ENCODE assay signal across 8 cellular contexts in genomic region chr12:131929530-131930456, GRCh38. TPM values are rescaled to one million over a fixed set of nuclear protein-coding genes. Genes with fewer than 3 reads are reported as not detected.
DNase-seq lines count a peak whose midpoint lies in the region; ATAC-seq, FAIRE-seq and TF ChIP-seq lines count a peak whose summit lies in the region.

No MANE protein-coding gene starts in this region.

- DNase-seq in Caco-2 = peak; percentile 61 to 75
- peak in 1 of 2 experiments; percentile 50 for DNase-seq in HAP-1 (ENCODE audit: low spot score in 2 of 2)
- peak; percentile 40 for DNase-seq in RPMI8226
- no peak for DNase-seq in GM12878 (ENCODE audit: low read depth, low spot score)
- DNase-seq in keratinocyte (ENCODE audit: low read depth, low spot score) = no peak
- DNase-seq in stimulated activated CD8-positive, alpha-beta memory T cell treated with anti-CD3 and anti-CD28 coated beads, Interleukin-12 subunit alpha, Interleukin-12 subunit beta, amount 100 ng/mL, for 1 hour (ENCODE audit: low read depth) = peak; percentile 21
- DNase-seq in SHP77 treated with DMSO at 0.1 percent for 48 hours (lab: John Stamatoyannopoulos, UW) = no peak
- no peak for DNase-seq in KG1 (lab: John Stamatoyannopoulos, UW)

- RAD21 ChIA-PET in GM12878 (lab: Charles Lee; ENCODE audit: unreplicated experiment) = interaction anchor here (0.6 to 1.0 kb wide), 3 partner anchors 76 to 156 kb away, joined by 3 to 4 read pairs (median 4); no protein-coding TSS in a partner anchor

- dilution Hi-C loops in keratinocyte (cut with MboI; ENCODE audit: extremely low pct_ligation_motif_present, low sequenced_read_pairs) = no loop called here

- WGBS in GM12878 (ENCODE audit: insufficient coverage, insufficient replicate concordance, low lambda C conversion rate, missing lambda C conversion rate) = 3% methylated on average over 58 of the region's 91 CpGs

- in situ Hi-C loops in HAP-1 (cut with MboI; ENCODE audit: low sequenced_read_pairs) = no loop called here
- in situ Hi-C loops in GM12878 (cut with MboI) = no loop called here

- POLR2A ChIA-PET in Caco-2 (lab: Charles Lee) (no interaction called here), GM12878 (lab: Charles Lee) (interaction anchor here (0.6 to 1.1 kb wide), 3 partner anchors 20 to 28 kb away, joined by 3 to 4 read pairs (median 3); partner anchors contain the start of gene EP400)

- no peak for FAIRE-seq in GM12878 (lab: Jason Lieb, UNC)
- no peak for FAIRE-seq in keratinocyte (lab: Jason Lieb, UNC)

- H3K27ac Mint-ChIP-seq in Caco-2 (ENCODE audit: unreplicated experiment) = peak overlapping the region; percentile 97

- no peaks in the 10 kb centered on the region; the same call in 1 of the 2 replicates for H3K4me1 ChIP-seq in Caco-2
- peaks cover 5% of the 10 kb centered on the region for H3K4me1 ChIP-seq in HAP-1
- peaks cover 3% of the 10 kb centered on the region for H3K4me1 ChIP-seq in GM12878 (ENCODE audit: control insufficient read depth, insufficient read depth, low read length)
- H3K4me1 ChIP-seq in keratinocyte (ENCODE audit: control insufficient read depth, extremely low read depth, insufficient read depth, low read length) = peaks cover 8% of the 10 kb centered on the region

- TF ChIP-seq POLR2A in GM12878 (IDR thresholded peaks at IDR 0.05; ENCODE audit: low read depth, low read length) = 0 out of 2 replicates have a peak, but pooled peaks have one; percentile 45

- BruUV-seq in Caco-2 (replicated peaks; lab: Mats Ljungman, UMichigan) (no TSS peak), GM12878 (replicated peaks; lab: Mats Ljungman, UMichigan) (no TSS peak)

- H4K20me1 ChIP-seq in GM12878 (ENCODE audit: control insufficient read depth, insufficient read depth) (0 out of 2 replicates have a peak, but pooled peaks cover 2% of the 10 kb centered on the region), keratinocyte (ENCODE audit: control insufficient read depth, extremely low read depth, insufficient read depth, low read length) (no peaks in the 10 kb centered on the region)

- TF ChIP-seq RAD21 in GM12878 (IDR thresholded peaks at IDR 0.05; ENCODE audit: insufficient read depth, low read depth, low read length) = no peak

- TF ChIP-seq CTCF in Caco-2 (IDR thresholded peaks at IDR 0.05; ENCODE audit: insufficient read depth in 1 of 2, low read depth in 1 of 2, low read length in 1 of 2, severe bottlenecking in 1 of 2, unreplicated experiment in 1 of 2) = no peak
- no peak for TF ChIP-seq CTCF in GM12878 (IDR thresholded peaks at IDR 0.05 in 2 of 3, conservative IDR thresholded peaks at IDR 0.05 in 1 of 3; ENCODE audit: control insufficient read depth in 2 of 3, extremely low read depth in 1 of 3, insufficient read depth in 1 of 3, low read depth in 3 of 3, low read length in 3 of 3)
- no peak for TF ChIP-seq CTCF in keratinocyte (optimal IDR thresholded peaks at IDR 0.05 in 1 of 3, IDR thresholded peaks at IDR 0.05 in 1 of 3, conservative IDR thresholded peaks at IDR 0.05 in 1 of 3; ENCODE audit: extremely low read depth in 1 of 3, insufficient read depth in 2 of 3, low read length in 3 of 3)

- ATAC-seq in GM12878 = peak; percentile 22

- intact Hi-C loops in Caco-2 (cut with micrococcal nuclease; ENCODE audit: unreplicated experiment) = loop anchor here (1.0 to 5.0 kb wide), 3 partner anchors 20 to 67 kb away; partner anchors contain the start of gene EP400
- intact Hi-C loops in GM12878 (cut with micrococcal nuclease; ENCODE audit: unreplicated experiment) = loop anchor here (2.0 kb wide), 2 partner anchors 19 to 35 kb away; partner anchors contain the start of genes EP400 and ULK1

- peaks cover 11% of the 10 kb centered on the region for H3K4me1 Mint-ChIP-seq in Caco-2 (ENCODE audit: low read depth, unreplicated experiment)

- peaks cover 20% of the 10 kb centered on the region for H3K79me2 ChIP-seq in GM12878 (ENCODE audit: control insufficient read depth, insufficient read depth, low read length)
- peaks cover 29% of the 10 kb centered on the region for H3K79me2 ChIP-seq in keratinocyte (ENCODE audit: control insufficient read depth, insufficient read depth, low read length)

- peak overlapping the region; percentile 92 for H3K9ac ChIP-seq in GM12878 (ENCODE audit: control insufficient read depth, insufficient read depth, low read length)
- H3K9ac ChIP-seq in keratinocyte (ENCODE audit: control insufficient read depth, extremely low read depth, insufficient read depth, low read length) = peak overlapping the region; percentile 87

- H3K27ac ChIP-seq in GM12878 (ENCODE audit: control insufficient read depth, insufficient read depth) = peak overlapping the region; percentile 84
- peak overlapping the region; percentile 72 for H3K27ac ChIP-seq in keratinocyte (ENCODE audit: control insufficient read depth, insufficient read depth, low read length)

- peaks cover 53% of the 10 kb centered on the region for H3K36me3 Mint-ChIP-seq in Caco-2 (ENCODE audit: insufficient read depth, unreplicated experiment)

- SMC1A ChIA-PET in GM12878 (lab: Charles Lee; ENCODE audit: uncharacterized antibody, unreplicated experiment) = interaction anchor here (0.8 kb wide), 1 partner anchor 22 kb away, joined by 4 read pairs; no protein-coding TSS in a partner anchor

- H3K27me3 Mint-ChIP-seq in Caco-2 (ENCODE audit: insufficient read depth, unreplicated experiment) = no peaks in the 10 kb centered on the region

- H3K9me3 ChIP-seq in Caco-2 (no peaks in the 10 kb centered on the region), HAP-1 (no peaks in the 10 kb centered on the region), GM12878 (replicated peaks; ENCODE audit: control insufficient read depth, insufficient read depth, low read length) (no peaks in the 10 kb centered on the region), keratinocyte (ENCODE audit: control insufficient read depth, low read depth, low read length) (no peaks in the 10 kb centered on the region)

- H3K36me3 ChIP-seq in Caco-2 (ENCODE audit: control insufficient read depth, insufficient read depth, low read length) = peaks cover 3% of the 10 kb centered on the region
- H3K36me3 ChIP-seq in HAP-1 (replicated peaks) = peaks cover 48% of the 10 kb centered on the region
- peaks cover 9 to 22% of the 10 kb centered on the region in 2 experiments for H3K36me3 ChIP-seq in GM12878 (ENCODE audit: control insufficient read depth in 2 of 2, insufficient read depth in 2 of 2, low read length in 1 of 2)
- peaks cover 17 to 29% of the 10 kb centered on the region in 2 experiments for H3K36me3 ChIP-seq in keratinocyte (ENCODE audit: control insufficient read depth in 2 of 2, extremely low read depth in 1 of 2, insufficient read depth in 2 of 2, low read length in 2 of 2)

- H3K4me2 ChIP-seq in GM12878 (ENCODE audit: control insufficient read depth, insufficient read depth) = peak overlapping the region; percentile 76
- peak overlapping the region; percentile 93 for H3K4me2 ChIP-seq in keratinocyte (ENCODE audit: control insufficient read depth, extremely low read depth, insufficient read depth, low read depth, low read length)

- no peaks in the 10 kb centered on the region for H3K9me3 Mint-ChIP-seq in Caco-2 (ENCODE audit: unreplicated experiment)

- H3K27me3 ChIP-seq in Caco-2 (replicated peaks; ENCODE audit: control insufficient read depth, insufficient read depth, low read length) = no peaks in the 10 kb centered on the region
- no peaks in the 10 kb centered on the region for H3K27me3 ChIP-seq in HAP-1 (ENCODE audit: low read depth)
- H3K27me3 ChIP-seq in GM12878 (replicated peaks in 1 of 2; ENCODE audit: control insufficient read depth in 2 of 2, insufficient read depth in 2 of 2, low read length in 1 of 2) = no peaks in the 10 kb centered on the region
- H3K27me3 ChIP-seq in keratinocyte (ENCODE audit: control insufficient read depth, extremely low read depth, insufficient read depth, low read length) = no peaks in the 10 kb centered on the region

- peak overlapping the region; percentile 96 for H3K4me3 ChIP-seq in Caco-2 (ENCODE audit: low read depth, low read length)
- peak overlapping the region; percentile 98 for H3K4me3 ChIP-seq in HAP-1
- H3K4me3 ChIP-seq in GM12878 = peak overlapping the region; percentile 90
- H3K4me3 ChIP-seq in keratinocyte (ENCODE audit: control insufficient read depth in 2 of 3, extremely low read depth in 1 of 3, insufficient read depth in 2 of 3, low read depth in 1 of 3, low read length in 3 of 3) = peak overlapping the region; percentile 82 to 96 (median 94)

- no peaks in the 10 kb centered on the region for H3K9me1 ChIP-seq in keratinocyte (ENCODE audit: control insufficient read depth, extremely low read depth, insufficient read depth, low read length)

- TF ChIP-seq EP300 in GM12878 (IDR thresholded peaks at IDR 0.05; ENCODE audit: borderline replicate concordance in 1 of 2, control insufficient read depth in 1 of 2, low read depth in 2 of 2, low read length in 2 of 2) = no peak

- peak overlapping the region; percentile 64; the same call in 1 of the 2 replicates for H2AFZ ChIP-seq in GM12878 (ENCODE audit: control insufficient read depth, low read depth, low read length)
- H2AFZ ChIP-seq in keratinocyte (ENCODE audit: control insufficient read depth, low read length) = no peak overlapping the region

- CTCF ChIA-PET in Caco-2 (lab: Charles Lee) = interaction anchor here (1.0 kb wide), 1 partner anchor 94 kb away, joined by 5 read pairs; no protein-coding TSS in a partner anchor
- CTCF ChIA-PET in GM12878 (lab: Yijun Ruan, JAX) = interaction anchor here (1.1 kb wide), 1 partner anchor 93 kb away, joined by 5 read pairs; no protein-coding TSS in a partner anchor

- H3K4me3 Mint-ChIP-seq in Caco-2 (ENCODE audit: unreplicated experiment) = peak overlapping the region; percentile 97

RNA-seq across cellular contexts. Expression of gene PUS1, which starts 0.7 kb away (rescaled TPM):
- total RNA-seq in Caco-2 (2022) = 65.6 and 71.9 TPM in 2 replicates
- total RNA-seq in GM12878 (2013; cell fraction: nucleolus; rRNA removed) = 48.8 and 58.1 TPM in 2 replicates
- total RNA-seq in GM12878 (2014; rRNA removed) = 28.7 and 33.5 TPM in 2 replicates
- total RNA-seq in GM12878 (2014; rRNA removed; fragmentation: Illumina TruSeq; extraction: Trizol) = 13.7 and 14.9 TPM in 2 replicates
- 66.4 and 74.2 TPM in 2 replicates for total RNA-seq in GM12878 (2021)
- polyA plus RNA-seq in GM12878 (2011; ENCODE audit: low read depth) = 18.3 TPM
- polyA plus RNA-seq in GM12878 (2011; rRNA removed) = 12.6 and 23.2 TPM in 2 replicates
- polyA plus RNA-seq in GM12878 (2011; cell fraction: cytosol; rRNA removed) = 27.6 and 39.0 TPM in 2 replicates
- polyA plus RNA-seq in GM12878 (2011; cell fraction: nucleus; rRNA removed) = 43.3 and 57.3 TPM in 2 replicates
- polyA plus RNA-seq in GM12878 (2012) = 23.9 and 30.2 TPM in 2 replicates
- 7.6 and 17.3 TPM in 2 replicates for polyA plus RNA-seq in GM12878 (2014; fragmentation: Illumina TruSeq; extraction: Trizol)
- polyA plus RNA-seq in GM12878 (2014; fragmentation: Nextera tagmentation; extraction: Ambion mirVana) = 1 to 10 TPM; 1.3 to 5.5 TPM
- 42.5 and 62.4 TPM in 2 replicates for polyA plus RNA-seq in GM12878 (2014; rRNA removed)
- 10 to 100 TPM; 27.7 to 37.7 TPM for polyA plus RNA-seq in GM12878 (2016; fragmentation: Nextera tagmentation; extraction: Ambion mirVana)
- 21.6 and 31.2 TPM in 2 replicates for polyA minus RNA-seq in GM12878 (2011; rRNA and poly(A)+ RNA removed)
- 11.5 and 18.8 TPM in 2 replicates for polyA minus RNA-seq in GM12878 (2011; cell fraction: cytosol; rRNA and poly(A)+ RNA removed)
- 13.5 and 30.7 TPM in 2 replicates for polyA minus RNA-seq in GM12878 (2011; cell fraction: nucleus; rRNA and poly(A)+ RNA removed)
- polyA plus RNA-seq in keratinocyte = 25.8 to 27.1 TPM (median 26.3 TPM) in 3 replicates
- polyA plus RNA-seq in keratinocyte (2011; ENCODE audit: low read depth) = 8.4 TPM
- 10.4 and 22.4 TPM in 2 replicates for polyA plus RNA-seq in keratinocyte (2011; cell fraction: cytosol; rRNA removed)
- polyA plus RNA-seq in keratinocyte (2011; cell fraction: nucleus; rRNA removed) = 50.5 and 61.5 TPM in 2 replicates
- 16.2 and 30.7 TPM in 2 replicates for polyA plus RNA-seq in keratinocyte (2012; ENCODE audit: low replicate concordance)
- polyA minus RNA-seq in keratinocyte = 17.2 to 33.2 TPM (median 20.8 TPM) in 3 replicates
- polyA minus RNA-seq in keratinocyte (2011; cell fraction: cytosol; rRNA and poly(A)+ RNA removed) = 26.3 TPM
- 19.0 and 21.3 TPM in 2 replicates for polyA minus RNA-seq in keratinocyte (2011; cell fraction: nucleus; rRNA and poly(A)+ RNA removed)

RNA-seq across cellular contexts. Expression of gene EP400, which starts 19.9 kb away (rescaled TPM):
- total RNA-seq in Caco-2 (2022) (60.5 and 63.0 TPM in 2 replicates), GM12878 (2014; rRNA removed) (6.2 and 6.9 TPM in 2 replicates), GM12878 (2014; rRNA removed; fragmentation: Illumina TruSeq; extraction: Trizol) (4.7 and 5.5 TPM in 2 replicates), GM12878 (2021) (39.4 and 44.2 TPM in 2 replicates)
- 82.2 and 87.0 TPM in 2 replicates for total RNA-seq in GM12878 (2013; cell fraction: nucleolus; rRNA removed)
- polyA plus RNA-seq in GM12878 (2011; ENCODE audit: low read depth) = 13.0 TPM
- polyA plus RNA-seq in GM12878 (2011; rRNA removed) (3.8 and 4.1 TPM in 2 replicates), GM12878 (2014; fragmentation: Illumina TruSeq; extraction: Trizol) (19.2 and 20.7 TPM in 2 replicates), GM12878 (2014; fragmentation: Nextera tagmentation; extraction: Ambion mirVana) (1 to 10 TPM; 4.0 to 6.4 TPM), GM12878 (2014; rRNA removed) (15.9 and 22.1 TPM in 2 replicates), GM12878 (2016; fragmentation: Nextera tagmentation; extraction: Ambion mirVana) (10 to 100 TPM in 1 of 2 experiments, 1 to 10 TPM in 1; 9.8 to 11.7 TPM), keratinocyte (2.3 to 4.8 TPM (median 4.1 TPM) in 3 replicates)
- polyA plus RNA-seq in GM12878 (2011; cell fraction: cytosol; rRNA removed) = 4.1 and 6.5 TPM in 2 replicates
- polyA plus RNA-seq in GM12878 (2011; cell fraction: nucleus; rRNA removed) = 23.4 and 36.1 TPM in 2 replicates
- 16.3 and 19.1 TPM in 2 replicates for polyA plus RNA-seq in GM12878 (2012)
- polyA minus RNA-seq in GM12878 (2011; rRNA and poly(A)+ RNA removed) = 10.6 and 13.4 TPM in 2 replicates
- polyA minus RNA-seq in GM12878 (2011; cell fraction: cytosol; rRNA and poly(A)+ RNA removed) = 9.1 and 9.7 TPM in 2 replicates
- 9.8 and 24.3 TPM in 2 replicates for polyA minus RNA-seq in GM12878 (2011; cell fraction: nucleus; rRNA and poly(A)+ RNA removed)
- polyA plus RNA-seq in keratinocyte (2011; ENCODE audit: low read depth) = 15.3 TPM
- polyA plus RNA-seq in keratinocyte (2011; cell fraction: cytosol; rRNA removed) = 4.7 and 4.9 TPM in 2 replicates
- polyA plus RNA-seq in keratinocyte (2011; cell fraction: nucleus; rRNA removed) = 35.0 and 40.1 TPM in 2 replicates
- polyA plus RNA-seq in keratinocyte (2012; ENCODE audit: low replicate concordance) = 13.8 and 17.1 TPM in 2 replicates
- 8.5 to 24.6 TPM (median 16.6 TPM) in 3 replicates for polyA minus RNA-seq in keratinocyte
- 7.5 TPM for polyA minus RNA-seq in keratinocyte (2011; cell fraction: cytosol; rRNA and poly(A)+ RNA removed)
- polyA minus RNA-seq in keratinocyte (2011; cell fraction: nucleus; rRNA and poly(A)+ RNA removed) = 21.0 and 36.5 TPM in 2 replicates

RNA-seq across cellular contexts. Expression of gene ULK1, which starts 35.4 kb away (rescaled TPM):
- 61.1 and 63.8 TPM in 2 replicates for total RNA-seq in Caco-2 (2022)
- total RNA-seq in GM12878 (2013; cell fraction: nucleolus; rRNA removed) = 23.9 and 25.7 TPM in 2 replicates
- total RNA-seq in GM12878 (2014; rRNA removed) = 1.9 and 2.0 TPM in 2 replicates
- 1.2 and 1.8 TPM in 2 replicates for total RNA-seq in GM12878 (2014; rRNA removed; fragmentation: Illumina TruSeq; extraction: Trizol)
- 14.1 and 15.8 TPM in 2 replicates for total RNA-seq in GM12878 (2021)
- 19.9 TPM for polyA plus RNA-seq in GM12878 (2011; ENCODE audit: low read depth)
- 1.3 and 2.0 TPM in 2 replicates for polyA plus RNA-seq in GM12878 (2011; rRNA removed)
- 1.7 and 2.2 TPM in 2 replicates for polyA plus RNA-seq in GM12878 (2011; cell fraction: cytosol; rRNA removed)
- 49.6 and 59.3 TPM in 2 replicates for polyA plus RNA-seq in GM12878 (2011; cell fraction: nucleus; rRNA removed)
- polyA plus RNA-seq in GM12878 (2012) = 10.8 and 14.5 TPM in 2 replicates
- 0.57 and 1.7 TPM in 2 replicates for polyA plus RNA-seq in GM12878 (2014; fragmentation: Illumina TruSeq; extraction: Trizol)
- under 1 TPM; 0.13 to 0.55 TPM for polyA plus RNA-seq in GM12878 (2014; fragmentation: Nextera tagmentation; extraction: Ambion mirVana)
- 7.7 and 9.4 TPM in 2 replicates for polyA plus RNA-seq in GM12878 (2014; rRNA removed)
- polyA plus RNA-seq in GM12878 (2016; fragmentation: Nextera tagmentation; extraction: Ambion mirVana) = 1 to 10 TPM in 1 of 2 experiments, under 1 TPM in 1; 0.87 to 1.1 TPM
- polyA minus RNA-seq in GM12878 (2011; rRNA and poly(A)+ RNA removed) = 2.0 and 5.2 TPM in 2 replicates
- polyA minus RNA-seq in GM12878 (2011; cell fraction: cytosol; rRNA and poly(A)+ RNA removed) = 5.9 and 6.0 TPM in 2 replicates
- 8.1 and 13.6 TPM in 2 replicates for polyA minus RNA-seq in GM12878 (2011; cell fraction: nucleus; rRNA and poly(A)+ RNA removed)
- polyA plus RNA-seq in keratinocyte = 2.3 to 4.8 TPM (median 4.3 TPM) in 3 replicates
- polyA plus RNA-seq in keratinocyte (2011; ENCODE audit: low read depth) = 6.5 TPM
- 2.1 and 3.5 TPM in 2 replicates for polyA plus RNA-seq in keratinocyte (2011; cell fraction: cytosol; rRNA removed)
- 21.9 and 29.8 TPM in 2 replicates for polyA plus RNA-seq in keratinocyte (2011; cell fraction: nucleus; rRNA removed)
- 7.5 and 24.2 TPM in 2 replicates for polyA plus RNA-seq in keratinocyte (2012; ENCODE audit: low replicate concordance)
- 5.2 to 6.6 TPM (median 5.8 TPM) in 3 replicates for polyA minus RNA-seq in keratinocyte
- 9.6 TPM for polyA minus RNA-seq in keratinocyte (2011; cell fraction: cytosol; rRNA and poly(A)+ RNA removed)
- polyA minus RNA-seq in keratinocyte (2011; cell fraction: nucleus; rRNA and poly(A)+ RNA removed) = 13.2 and 15.6 TPM in 2 replicates

Comparison
In these comparisons a context has a peak if more than half of its experiments do, and no peak if none do; other contexts are left out.
1. DNase-seq: peak in Caco-2 (2 of 2), RPMI8226 (single experiment) and stimulated activated CD8-positive, alpha-beta memory T cell treated with anti-CD3 and anti-CD28 coated beads, Interleukin-12 subunit alpha, Interleukin-12 subunit beta, amount 100 ng/mL, for 1 hour (single experiment); none in GM12878 (single experiment), keratinocyte (single experiment), SHP77 treated with DMSO at 0.1 percent for 48 hours (single experiment) and KG1 (single experiment).
2. Peak in every context shown above with its lines, with median percentiles within 50 percentile points of each other: H3K4me3 ChIP-seq.